ENCODE assay signal across 9 cellular contexts in the genomic region with DNA sequence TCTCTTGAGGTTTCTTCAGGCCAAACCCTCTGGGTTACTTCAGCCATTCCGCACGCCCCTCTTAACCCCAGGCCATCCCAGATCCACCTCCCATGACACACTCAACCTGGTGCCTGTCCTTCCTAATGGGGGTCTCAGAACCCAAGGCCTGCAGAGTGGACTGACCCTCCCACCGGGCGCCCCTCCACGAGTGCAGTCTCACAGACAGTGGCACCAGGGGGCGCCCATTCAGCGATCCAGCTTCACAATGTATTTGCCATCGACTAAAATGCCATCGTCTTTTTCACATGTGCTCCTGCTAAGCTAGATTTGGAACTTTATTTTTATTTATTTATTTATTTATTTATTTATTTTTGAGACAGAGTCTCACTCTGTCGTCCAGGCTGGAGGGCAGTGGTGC. TPM values are rescaled to one million over a fixed set of nuclear protein-coding genes. Genes with fewer than 3 reads are reported as not detected.
DNase-seq lines count a peak whose midpoint lies in the region; ATAC-seq and TF ChIP-seq lines count a peak whose summit lies in the region.
"Had no signal": no experiment of that assay in that cellular context is flagged by ENCODE, and none has a peak within 500 bp of the region (broad histone marks: within the 10 kb centered on the region; RNA-seq: fewer than 3 reads in every experiment).

No MANE protein-coding gene starts in this region.

- H3K27me3 ChIP-seq in cardiac muscle cell: no peaks in the 10 kb centered on the region
- no peaks in the 10 kb centered on the region for H3K27me3 ChIP-seq in upper lobe of right lung

- H3K4me1 ChIP-seq in cardiac muscle cell (ENCODE audit: low read depth): no peaks in the 10 kb centered on the region
- no peaks in the 10 kb centered on the region for H3K4me1 ChIP-seq in upper lobe of right lung

- H3K36me3 ChIP-seq in cardiac muscle cell (no peaks in the 10 kb centered on the region), upper lobe of right lung (peaks cover 3% of the 10 kb centered on the region)

- H3K27ac Mint-ChIP-seq in T-cell (peak overlapping the region; percentile 64 to 69), immature natural killer cell (peak overlapping the region; percentile 88 to 99 (median 92))
- no peak overlapping the region for H3K27ac Mint-ChIP-seq in activated T-cell treated with anti-CD3 and anti-CD28 coated beads, Interleukin-2, amount 50 U/mL, for 24 hours

- no peaks in the 10 kb centered on the region for H3K9me3 ChIP-seq in cardiac muscle cell (ENCODE audit: low read depth)
- no peaks in the 10 kb centered on the region for H3K9me3 ChIP-seq in upper lobe of right lung

- intact Hi-C loops in cardiac septum (cut with DNase I): loop anchor here (2.0 kb wide), 1 partner anchor 152 kb away; the partner anchor contains the start of gene ATG16L1
- intact Hi-C loops in upper lobe of right lung (cut with DNase I): no loop called here

- DNase-seq in cardiac muscle cell (ENCODE audit: low read depth in 1 of 2, low spot score in 1 of 2): peak; percentile 32 to 53
- no peak for DNase-seq in cardiac septum (ENCODE audit: low spot score)
- DNase-seq in T-cell: no peak
- no peak for DNase-seq in immature natural killer cell
- peak; percentile 61 for DNase-seq in upper lobe of right lung
- DNase-seq in foreskin melanocyte: no peak
- no peak for DNase-seq in activated T-cell treated with anti-CD3 and anti-CD28 coated beads, Interleukin-2, amount 50 U/mL, for 24 hours
- DNase-seq: SHP77 treated with DMSO at 0.1 percent for 48 hours had no signal

- TF ChIP-seq CTCF in cardiac muscle cell (IDR thresholded peaks at IDR 0.05; ENCODE audit: low read depth, low read length) (peak; percentile 38), upper lobe of right lung (IDR thresholded peaks at IDR 0.05) (peak; percentile 39)

- POLR2A ChIA-PET in T-cell (lab: Charles Lee): no interaction called here

- no peak for ATAC-seq in T-cell (replicated peaks in 1 of 4)
- ATAC-seq in upper lobe of right lung: peak; percentile 53
- no peak for ATAC-seq in HG03521 (IDR thresholded peaks at IDR 0.05; ENCODE audit: unreplicated experiment)

- H3K27me3 Mint-ChIP-seq in T-cell (no peaks in the 10 kb centered on the region), immature natural killer cell (ENCODE audit: low read depth in 3 of 3) (peaks cover 10 to 17% (median 13%) of the 10 kb centered on the region in 3 donors)
- H3K27me3 Mint-ChIP-seq in activated T-cell treated with anti-CD3 and anti-CD28 coated beads, Interleukin-2, amount 50 U/mL, for 24 hours: no peaks in the 10 kb centered on the region

- H3K36me3 Mint-ChIP-seq in T-cell (peaks cover 42% of the 10 kb centered on the region), immature natural killer cell (peaks cover 20 to 35% (median 23%) of the 10 kb centered on the region in 3 donors)
- H3K36me3 Mint-ChIP-seq in activated T-cell treated with anti-CD3 and anti-CD28 coated beads, Interleukin-2, amount 50 U/mL, for 24 hours (ENCODE audit: low read depth): peaks cover 58% of the 10 kb centered on the region

- H3K9me3 Mint-ChIP-seq in T-cell: no peaks in the 10 kb centered on the region
- no peaks in the 10 kb centered on the region for H3K9me3 Mint-ChIP-seq in immature natural killer cell
- peaks cover 5% of the 10 kb centered on the region for H3K9me3 Mint-ChIP-seq in activated T-cell treated with anti-CD3 and anti-CD28 coated beads, Interleukin-2, amount 50 U/mL, for 24 hours

- H3K4me1 Mint-ChIP-seq in T-cell (peaks cover 74 to 83% (median 75%) of the 10 kb centered on the region in 3 donors), immature natural killer cell (peaks cover 80 to 87% of the 10 kb centered on the region in 2 donors)
- H3K4me1 Mint-ChIP-seq in activated T-cell treated with anti-CD3 and anti-CD28 coated beads, Interleukin-2, amount 50 U/mL, for 24 hours (ENCODE audit: low read depth): peaks cover 73% of the 10 kb centered on the region

- H3K4me3 ChIP-seq in cardiac muscle cell (no peak overlapping the region), upper lobe of right lung (no peak overlapping the region)

- H3K27ac ChIP-seq in cardiac muscle cell (no peak overlapping the region), upper lobe of right lung (no peak overlapping the region)

- CTCF ChIA-PET in T-cell (lab: Charles Lee): no interaction called here

- H3K4me3 Mint-ChIP-seq in T-cell: no peak overlapping the region
- H3K4me3 Mint-ChIP-seq in immature natural killer cell: peak overlapping the region; percentile 45 to 73 (median 68)
- H3K4me3 Mint-ChIP-seq in activated T-cell treated with anti-CD3 and anti-CD28 coated beads, Interleukin-2, amount 50 U/mL, for 24 hours: no peak overlapping the region

RNA-seq across cellular contexts. Expression of gene INPP5D, which starts 38.5 kb away (rescaled TPM):
- total RNA-seq in cardiac muscle cell: 3.5 and 6.8 TPM in 2 replicates
- 1.7 and 4.5 TPM in 2 replicates for polyA plus RNA-seq in cardiac muscle cell
- total RNA-seq in cardiac septum: 6.2 TPM
- 100 to 1,000 TPM; 108 to 216 (median 135) TPM for total RNA-seq in T-cell
- polyA plus RNA-seq in immature natural killer cell: 100 to 1,000 TPM in 1 of 3 donors, 10 to 100 TPM in 2; 54.8 to 307 (median 73.5) TPM
- total RNA-seq in upper lobe of right lung: 33.3 TPM

Comparison
In these comparisons a context has a peak if more than half of its experiments do, and no peak if none do; other contexts are left out.
1. DNase-seq: peak in cardiac muscle cell (2 of 2) and upper lobe of right lung (single experiment); none in cardiac septum (single experiment), T-cell (0 of 34), immature natural killer cell (0 of 3), foreskin melanocyte (single experiment) and activated T-cell treated with anti-CD3 and anti-CD28 coated beads, Interleukin-2, amount 50 U/mL, for 24 hours (single experiment).
2. H3K4me3 Mint-ChIP-seq: peak in immature natural killer cell (5 of 5); none in T-cell (0 of 3) and activated T-cell treated with anti-CD3 and anti-CD28 coated beads, Interleukin-2, amount 50 U/mL, for 24 hours (single experiment).